1 cellular context compared by ENCODE assay signal in genomic region chr20:51705400-51705799, GRCh38.
TF ChIP-seq lines count a peak whose summit lies in the region.

No MANE protein-coding gene starts in this region.

TF ChIP-seq in HepG2, 621 proteins besides CTCF, POLR2A, EP300 and RAD21 (continued from another document):
- TF ChIP-seq KIAA2018 (CRISPR knock-in tag; IDR thresholded peaks at IDR 0.05; ENCODE audit: borderline replicate concordance) = no peak
- no peak for TF ChIP-seq ZNF414 (CRISPR knock-in tag; IDR thresholded peaks at IDR 0.05)
- TF ChIP-seq ZSCAN25 (CRISPR knock-in tag; IDR thresholded peaks at IDR 0.05) = no peak
- 0 out of 4 replicates have a peak, but pooled peaks of 1 of the 2 experiments have one; percentile 9 for TF ChIP-seq MAFK (conservative IDR thresholded peaks at IDR 0.05 in 1 of 2, IDR thresholded peaks at IDR 0.05 in 1 of 2; ENCODE audit: low read length in 2 of 2)
- no peak for TF ChIP-seq ZNF672 (CRISPR knock-in tag; IDR thresholded peaks at IDR 0.05)
- TF ChIP-seq PATZ1 (CRISPR knock-in tag; IDR thresholded peaks at IDR 0.05) = no peak
